In the genomic region with DNA sequence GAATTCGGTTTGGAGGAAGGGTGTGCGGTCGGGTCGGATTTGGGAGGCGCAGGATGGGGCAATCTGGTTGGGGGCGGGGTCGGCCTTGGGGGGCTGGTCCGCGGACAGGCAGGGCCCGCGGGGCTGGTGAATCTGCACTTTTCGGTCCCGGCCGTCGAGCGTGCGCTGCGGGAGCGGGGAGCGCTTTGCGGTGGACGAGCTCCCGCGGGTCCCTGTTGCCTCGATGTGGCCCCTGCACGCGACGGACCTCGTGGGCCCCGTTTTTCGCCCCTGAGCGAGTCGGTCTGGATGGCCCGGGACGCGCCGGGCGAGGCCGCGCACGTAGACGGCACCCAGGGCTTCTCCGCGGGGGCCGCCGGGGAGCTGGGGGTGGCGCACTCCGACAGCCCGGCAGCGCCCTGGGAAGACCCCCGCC, we compare ENCODE assay signal across 8 cellular contexts. TPM values are rescaled to one million over a fixed set of nuclear protein-coding genes. Genes with fewer than 3 reads are reported as not detected.
DNase-seq lines count a peak whose midpoint lies in the region; ATAC-seq and TF ChIP-seq lines count a peak whose summit lies in the region.

No MANE protein-coding gene starts in this region.

- peaks cover 49% of the 10 kb centered on the region for H3K79me2 ChIP-seq in KMS-11 (ENCODE audit: insufficient read depth, low read depth)

- H3K9ac ChIP-seq in KMS-11 = peak overlapping the region; percentile 88

- H3K9me3 ChIP-seq in ascending aorta = no peaks in the 10 kb centered on the region

- ATAC-seq in HG02852 (IDR thresholded peaks at IDR 0.05; ENCODE audit: unreplicated experiment) = no peak

- no peak for TF ChIP-seq CTCF in 22Rv1 (IDR thresholded peaks at IDR 0.05)
- no peak for TF ChIP-seq CTCF in KMS-11 (conservative IDR thresholded peaks at IDR 0.05; ENCODE audit: low read depth, low read length)
- TF ChIP-seq CTCF in ascending aorta (IDR thresholded peaks at IDR 0.05) = no peak

- no peaks in the 10 kb centered on the region for H3K27me3 ChIP-seq in KMS-11 (ENCODE audit: insufficient read depth, low read depth)
- no peaks in the 10 kb centered on the region for H3K27me3 ChIP-seq in ascending aorta

- H3K4me1 ChIP-seq in KMS-11 (ENCODE audit: low read depth, poor library complexity, severe bottlenecking) (peaks cover 21% of the 10 kb centered on the region), ascending aorta (peaks cover 17 to 45% of the 10 kb centered on the region in 2 donors)

- no peak overlapping the region for H2AFZ ChIP-seq in KMS-11 (ENCODE audit: low read depth)

- H4K20me1 ChIP-seq in KMS-11 (ENCODE audit: insufficient read depth) = peaks cover 12% of the 10 kb centered on the region; the same call in 1 of the 2 replicates

- peak overlapping the region; percentile 76; the same call in 1 of the 2 replicates for H3K4me2 ChIP-seq in KMS-11

- DNase-seq in ascending aorta (ENCODE audit: low spot score in 2 of 2) = no peak
- DNase-seq in stimulated activated CD4-positive, alpha-beta T cell treated with anti-CD3 and anti-CD28 coated beads, Interleukin-4, amount 100 ng/mL, for 4 hours = peak; percentile 18 to 49
- DNase-seq in T1000 (lab: John Stamatoyannopoulos, UW) = no peak
- no peak for DNase-seq in NCI-H2171 (lab: John Stamatoyannopoulos, UW)

- intact Hi-C loops in ascending aorta (cut with DNase I) = loop anchor here (2.0 kb wide), 1 partner anchor 59 kb away; a partner anchor contains a TSS

- H3K4me3 ChIP-seq in KMS-11 (IDR thresholded peaks at IDR 0.05; ENCODE audit: insufficient read depth, low read depth, low read length) (no peak overlapping the region), ascending aorta (peak overlapping the region; percentile 95 to 96), iPS-11a (ENCODE audit: low read depth, low read length) (peak overlapping the region; percentile 95)

- H3K36me3 ChIP-seq in KMS-11 (ENCODE audit: insufficient read depth) (peaks cover 3% of the 10 kb centered on the region; the same call in 1 of the 2 replicates), ascending aorta (peaks cover 19 to 21% of the 10 kb centered on the region in 2 donors)

- H3K27ac ChIP-seq in 22Rv1 = peak overlapping the region; percentile 92
- peak overlapping the region; percentile 72 for H3K27ac ChIP-seq in KMS-11
- peak overlapping the region; percentile 99 to 100 for H3K27ac ChIP-seq in ascending aorta

RNA-seq across cellular contexts. Expression of a gene that starts 11.8 kb away (rescaled TPM):
- total RNA-seq in ascending aorta = 4.7 TPM

RNA-seq across cellular contexts. Expression of a gene that starts 13.9 kb away (rescaled TPM):
- not detected for total RNA-seq in ascending aorta

RNA-seq across cellular contexts. Expression of a gene that starts 21.0 kb away (rescaled TPM):
- total RNA-seq in ascending aorta = not detected

RNA-seq across cellular contexts. Expression of a gene that starts 33.5 kb away (rescaled TPM):
- 21.3 TPM for total RNA-seq in ascending aorta

RNA-seq across cellular contexts. Expression of a gene that starts 34.0 kb away (rescaled TPM):
- 23.9 TPM for total RNA-seq in ascending aorta

Comparison
In these comparisons a context has a peak if more than half of its experiments do, and no peak if none do; other contexts are left out.
1. DNase-seq: peak in stimulated activated CD4-positive, alpha-beta T cell treated with anti-CD3 and anti-CD28 coated beads, Interleukin-4, amount 100 ng/mL, for 4 hours (2 of 2); none in ascending aorta (0 of 2), T1000 (single experiment) and NCI-H2171 (single experiment).
2. Peak in every context shown above with its lines, with median percentiles within 50 percentile points of each other: H3K27ac ChIP-seq.